8 cellular contexts compared by ENCODE assay signal in the genomic region with DNA sequence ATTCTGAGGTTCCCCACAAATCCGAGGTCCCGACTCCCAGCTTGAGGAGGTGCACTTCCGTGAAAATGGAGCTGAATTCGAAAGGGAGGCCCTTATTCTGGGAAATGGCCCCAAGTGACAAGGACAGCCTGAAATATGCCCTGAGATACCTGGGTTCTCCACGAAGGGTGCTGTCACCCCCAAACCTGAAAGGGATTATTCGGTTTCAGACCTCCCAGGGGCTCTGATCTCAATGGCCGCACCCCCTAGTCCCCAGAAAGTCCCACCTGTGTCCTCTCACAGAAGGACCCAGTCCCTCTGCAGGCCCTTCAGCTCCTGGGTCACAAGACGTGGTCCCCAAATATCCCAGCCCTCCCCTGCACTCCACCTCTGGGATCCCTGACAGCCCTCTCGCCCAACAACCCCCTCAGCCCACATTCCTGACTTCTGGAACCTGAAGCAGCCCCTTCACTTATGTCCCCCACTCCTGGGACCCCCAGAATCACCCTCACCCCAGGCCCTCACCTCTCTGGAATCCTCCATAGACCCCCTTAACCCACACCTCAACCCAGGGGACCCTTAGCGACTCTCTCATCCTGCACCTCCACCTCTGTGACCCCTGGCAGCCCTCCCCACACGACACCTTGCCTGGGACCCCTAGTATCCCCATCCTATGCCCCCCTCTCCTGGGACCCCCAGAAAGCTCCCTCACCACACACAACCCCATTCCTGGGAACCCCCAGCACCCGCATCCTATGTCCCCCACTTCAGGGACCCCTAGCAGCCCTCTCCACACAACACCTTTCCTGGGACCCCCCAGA. TPM values are rescaled to one million over a fixed set of nuclear protein-coding genes. Genes with fewer than 3 reads are reported as not detected.
A peak's percentile ranks its signal among the peaks of the same experiment; 100 is the strongest.
DNase-seq lines count a peak whose midpoint lies in the region; TF ChIP-seq lines count a peak whose summit lies in the region.

No MANE protein-coding gene starts in this region.

- CTCF ChIA-PET in RWPE1 (lab: Yijun Ruan, JAX): interaction anchor here (0.6 to 2.7 kb wide), 3 partner anchors 26 to 93 kb away, joined by 3 to 13 read pairs (median 3); a partner anchor contains a TSS

- peak overlapping the region; percentile 45 for H3K9ac ChIP-seq in rectal smooth muscle tissue (ENCODE audit: low read length)

- no peak for DNase-seq in RWPE1 (ENCODE audit: low spot score)
- DNase-seq in NCI-H1417 treated with DMSO at 0.1 percent for 48 hours (lab: John Stamatoyannopoulos, UW): no peak
- DNase-seq in NCI-H510A treated with DMSO at 0.1 percent for 48 hours (lab: John Stamatoyannopoulos, UW): no peak
- no peak for DNase-seq in NCI-H226
- no peak for DNase-seq in NCI-H1694 treated with DMSO at 0.1 percent for 48 hours (lab: John Stamatoyannopoulos, UW)

- no peaks in the 10 kb centered on the region for H3K79me2 ChIP-seq in DOHH2 (ENCODE audit: control insufficient read depth, low read length)

- H3K4me3 ChIP-seq in DOHH2 (ENCODE audit: low read length) (peak overlapping the region; percentile 64), esophagus (ENCODE audit: low read depth in 1 of 2, low read length in 2 of 2) (peak overlapping the region in 1 of 2 donors; percentile 65), rectal smooth muscle tissue (ENCODE audit: low read length) (peak overlapping the region; percentile 50)

- H3K36me3 ChIP-seq in DOHH2 (ENCODE audit: control insufficient read depth, low read length) (peaks cover 6% of the 10 kb centered on the region; the same call in 1 of the 2 replicates), esophagus (ENCODE audit: control insufficient read depth in 2 of 2, insufficient read depth in 2 of 2, low read length in 1 of 2) (no peaks in the 10 kb centered on the region), rectal smooth muscle tissue (ENCODE audit: control insufficient read depth, insufficient read depth, low read length) (no peaks in the 10 kb centered on the region)

- WGBS in esophagus, 2 donors: 56 to 58% methylated on average over 12 of the region's 12 CpGs

- H3K9me2 ChIP-seq in DOHH2 (replicated peaks; ENCODE audit: control insufficient read depth, low read length): no peaks in the 10 kb centered on the region

- TF ChIP-seq CTCF in DOHH2 (IDR thresholded peaks at IDR 0.05; ENCODE audit: low read depth, low read length, poor library complexity, severe bottlenecking) (no peak), RWPE1 (conservative IDR thresholded peaks at IDR 0.05; ENCODE audit: low read depth) (no peak)

- POLR2A ChIA-PET in RWPE1 (lab: Yijun Ruan, JAX; ENCODE audit: low non-redundant PET): interaction anchor here (0.6 kb wide), 1 partner anchor 39 kb away, joined by 6 read pairs; no protein-coding TSS in a partner anchor

- H3K4me1 ChIP-seq in DOHH2 (ENCODE audit: control insufficient read depth, low read length) (peaks cover 17% of the 10 kb centered on the region), esophagus (ENCODE audit: control insufficient read depth in 2 of 2, insufficient read depth in 2 of 2, low read length in 1 of 2) (no peaks in the 10 kb centered on the region), rectal smooth muscle tissue (ENCODE audit: control insufficient read depth, insufficient read depth, low read length) (no peaks in the 10 kb centered on the region)

- H3K27me3 ChIP-seq in DOHH2 (ENCODE audit: control insufficient read depth, low read length): no peaks in the 10 kb centered on the region
- H3K27me3 ChIP-seq in esophagus (ENCODE audit: control insufficient read depth in 1 of 2, insufficient read depth in 2 of 2, low read length in 2 of 2): no peaks in the 10 kb centered on the region
- no peaks in the 10 kb centered on the region for H3K27me3 ChIP-seq in rectal smooth muscle tissue (ENCODE audit: control insufficient read depth, insufficient read depth, low read length)

- peak overlapping the region; percentile 50 for H3K27ac ChIP-seq in DOHH2 (ENCODE audit: low read depth, low read length)
- peak overlapping the region; percentile 96 for H3K27ac ChIP-seq in RWPE1
- peak overlapping the region; percentile 2 to 67 for H3K27ac ChIP-seq in esophagus (ENCODE audit: low read depth in 2 of 2, low read length in 1 of 2)
- peak overlapping the region; percentile 97 for H3K27ac ChIP-seq in rectal smooth muscle tissue (ENCODE audit: low read depth, low read length)

- H3K4me2 ChIP-seq in DOHH2 (ENCODE audit: low read length): peak overlapping the region; percentile 70

- no peaks in the 10 kb centered on the region for H3F3A ChIP-seq in DOHH2 (ENCODE audit: control insufficient read depth, insufficient read depth)

- no peaks in the 10 kb centered on the region for H4K20me1 ChIP-seq in DOHH2 (ENCODE audit: control insufficient read depth, insufficient read depth, low read depth, low read length)

- no peaks in the 10 kb centered on the region for H3K9me3 ChIP-seq in DOHH2 (ENCODE audit: control insufficient read depth, insufficient read depth, low read length)
- H3K9me3 ChIP-seq in esophagus (ENCODE audit: control insufficient read depth in 2 of 2, insufficient read depth in 1 of 2, low read depth in 1 of 2, low read length in 1 of 2): no peaks in the 10 kb centered on the region

RNA-seq across cellular contexts. Expression of a gene that starts 0.6 kb away (rescaled TPM):
- not detected for polyA plus RNA-seq in esophagus

RNA-seq across cellular contexts. Expression of a gene that starts 1.0 kb away (rescaled TPM):
- polyA plus RNA-seq in esophagus: 1 to 10 TPM; 4.0 to 9.1 TPM

RNA-seq across cellular contexts. Expression of a gene that starts 26.6 kb away (rescaled TPM):
- polyA plus RNA-seq in esophagus: 10 to 100 TPM; 62.7 to 70.2 TPM

RNA-seq across cellular contexts. Expression of a gene that starts 28.7 kb away (rescaled TPM):
- polyA plus RNA-seq in esophagus: under 1 TPM; 0.06 to 0.08 TPM

RNA-seq across cellular contexts. Expression of a gene that starts 39.4 kb away (rescaled TPM):
- polyA plus RNA-seq in esophagus: 10 to 100 TPM; 17.6 to 21.5 TPM

Comparison
In these comparisons a context has a peak if more than half of its experiments do, and no peak if none do; other contexts are left out.
1. H3K27ac ChIP-seq: peak in every context shown above with its lines; median percentile 97 in rectal smooth muscle tissue; 96 in RWPE1; 50 in DOHH2; 34 in esophagus.